12 cellular contexts compared by ENCODE assay signal in genomic region chr7:111264111-111264868, GRCh38.
DNase-seq lines count a peak whose midpoint lies in the region; TF ChIP-seq lines count a peak whose summit lies in the region.
"Had no signal": no experiment of that assay in that cellular context is flagged by ENCODE, and none has a peak within 500 bp of the region (broad histone marks: within the 10 kb centered on the region; RNA-seq: fewer than 3 reads in every experiment).

No MANE protein-coding gene starts in this region.

- intact Hi-C loops in dorsolateral prefrontal cortex (cut with DNase I): no loop called here

- DNase-seq in dorsolateral prefrontal cortex: peak in 2 of 10 donors; percentile 39 to 59
- DNase-seq in middle frontal gyrus (ENCODE audit: extremely low spot score, low spot score): peak; percentile 24
- DNase-seq in NCI-H2227 (lab: John Stamatoyannopoulos, UW; ENCODE audit: unreplicated experiment): no peak
- DNase-seq in SIG-M5 treated with dmso at 0.1 percent for 504 hours (lab: John Stamatoyannopoulos, UW; ENCODE audit: unreplicated experiment): no peak
- no peak for DNase-seq in NCI-H524 (lab: John Stamatoyannopoulos, UW)
- DNase-seq: H9, NCI-H1417 treated with DMSO at 0.1 percent for 48 hours, NCI-H2029, NCI-H748 treated with DMSO at 0.1 percent for 48 hours had no signal

- TF ChIP-seq CTCF in VCaP (conservative IDR thresholded peaks at IDR 0.05) (no peak), dorsolateral prefrontal cortex (IDR thresholded peaks at IDR 0.05 in 54 of 56, conservative IDR thresholded peaks at IDR 0.05 in 2 of 56; ENCODE audit: low read depth in 1 of 56, partially characterized antibody in 56 of 56) (no peak)

- H3K36me3 ChIP-seq in skeletal muscle tissue (ENCODE audit: control insufficient read depth in 3 of 3, insufficient read depth in 3 of 3, low read length in 3 of 3): no peaks in the 10 kb centered on the region

- peaks cover 16 to 28% (median 20%) of the 10 kb centered on the region in 3 donors for H3K4me1 ChIP-seq in skeletal muscle tissue (ENCODE audit: control insufficient read depth in 3 of 3, insufficient read depth in 3 of 3, low read length in 3 of 3)

- no peak overlapping the region for H3K9ac ChIP-seq in skeletal muscle tissue (ENCODE audit: low read depth in 1 of 3, low read length in 3 of 3)
- H3K9ac ChIP-seq: KMS-11 had no signal

- H3K9me3 ChIP-seq in skeletal muscle tissue (ENCODE audit: control insufficient read depth in 3 of 3, low read length in 3 of 3): no peaks in the 10 kb centered on the region

- H3K27ac ChIP-seq in VCaP (peak overlapping the region; percentile 87), dorsolateral prefrontal cortex (peak overlapping the region in 44 of 59 donors; percentile 11 to 79 (median 52)), skeletal muscle tissue (ENCODE audit: low read depth, low read length) (peak overlapping the region; percentile 74)
- H3K27ac ChIP-seq: KMS-11 had no signal

- H3K4me3 ChIP-seq in dorsolateral prefrontal cortex (no peak overlapping the region), skeletal muscle tissue (ENCODE audit: low read length in 3 of 3) (peak overlapping the region in 2 of 3 donors; percentile 4 to 8)

- H3K27me3 ChIP-seq in dorsolateral prefrontal cortex: no peaks in the 10 kb centered on the region
- H3K27me3 ChIP-seq in skeletal muscle tissue (ENCODE audit: control insufficient read depth in 3 of 3, insufficient read depth in 3 of 3, low read length in 3 of 3): no peaks in the 10 kb centered on the region

Comparison
In these comparisons a context has a peak if more than half of its experiments do, and no peak if none do; other contexts are left out.
1. H3K4me3 ChIP-seq: peak in skeletal muscle tissue (2 of 3); none in dorsolateral prefrontal cortex (0 of 59).
2. Peak in every context shown above with its lines, with median percentiles within 50 percentile points of each other: H3K27ac ChIP-seq.